ENCODE assay signal across 1 cellular context in genomic region chr16:5097470-5098220, GRCh38.
TF ChIP-seq lines count a peak whose summit lies in the region.
"Not testable (repeated sequence)": the region's sequence is repeated elsewhere in the genome, so short reads cannot be mapped to it uniquely, and the experiment has no call there.

EEF2KMT (minus strand) TSS chr16:5097795; CDS start chr16:5097739, 56 bp downstream.

TF ChIP-seq in HepG2, 621 proteins besides CTCF, POLR2A, EP300 and RAD21 (continued from another document and continues in another):
- TF ChIP-seq AHDC1 (CRISPR knock-in tag; IDR thresholded peaks at IDR 0.05; ENCODE audit: borderline replicate concordance), result peak; percentile 50; the same call in 1 of the 2 replicates
- not testable (repeated sequence) for TF ChIP-seq LCORL, SOX6 (IDR thresholded peaks at IDR 0.05)
- TF ChIP-seq LCORL (CRISPR knock-in tag; IDR thresholded peaks at IDR 0.05), result 0 out of 2 replicates have a peak, but pooled peaks have one; percentile 25
- TF ChIP-seq, protein P1, sequence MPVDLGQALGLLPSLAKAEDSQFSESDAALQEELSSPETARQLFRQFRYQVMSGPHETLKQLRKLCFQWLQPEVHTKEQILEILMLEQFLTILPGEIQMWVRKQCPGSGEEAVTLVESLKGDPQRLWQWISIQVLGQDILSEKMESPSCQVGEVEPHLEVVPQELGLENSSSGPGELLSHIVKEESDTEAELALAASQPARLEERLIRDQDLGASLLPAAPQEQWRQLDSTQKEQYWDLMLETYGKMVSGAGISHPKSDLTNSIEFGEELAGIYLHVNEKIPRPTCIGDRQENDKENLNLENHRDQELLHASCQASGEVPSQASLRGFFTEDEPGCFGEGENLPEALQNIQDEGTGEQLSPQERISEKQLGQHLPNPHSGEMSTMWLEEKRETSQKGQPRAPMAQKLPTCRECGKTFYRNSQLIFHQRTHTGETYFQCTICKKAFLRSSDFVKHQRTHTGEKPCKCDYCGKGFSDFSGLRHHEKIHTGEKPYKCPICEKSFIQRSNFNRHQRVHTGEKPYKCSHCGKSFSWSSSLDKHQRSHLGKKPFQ (CRISPR knock-in tag; IDR thresholded peaks at IDR 0.05; ENCODE audit: insufficient replicate concordance), result peak; percentile 83
- peak; percentile 59; the same call in 1 of the 2 replicates for TF ChIP-seq ZNF280D (CRISPR knock-in tag; IDR thresholded peaks at IDR 0.05)
- TF ChIP-seq ZFY (CRISPR knock-in tag; IDR thresholded peaks at IDR 0.05), result peak; percentile 89
- TF ChIP-seq BORCS8-MEF2B (CRISPR knock-in tag; IDR thresholded peaks at IDR 0.05), result peak; percentile 82
- TF ChIP-seq CEBPG (CRISPR knock-in tag; IDR thresholded peaks at IDR 0.05), result 0 out of 2 replicates have a peak, but pooled peaks have one; percentile 10
- TF ChIP-seq ARNT2 (CRISPR knock-in tag; IDR thresholded peaks at IDR 0.05; ENCODE audit: low read depth), result peak; percentile 97
- TF ChIP-seq, protein P2, sequence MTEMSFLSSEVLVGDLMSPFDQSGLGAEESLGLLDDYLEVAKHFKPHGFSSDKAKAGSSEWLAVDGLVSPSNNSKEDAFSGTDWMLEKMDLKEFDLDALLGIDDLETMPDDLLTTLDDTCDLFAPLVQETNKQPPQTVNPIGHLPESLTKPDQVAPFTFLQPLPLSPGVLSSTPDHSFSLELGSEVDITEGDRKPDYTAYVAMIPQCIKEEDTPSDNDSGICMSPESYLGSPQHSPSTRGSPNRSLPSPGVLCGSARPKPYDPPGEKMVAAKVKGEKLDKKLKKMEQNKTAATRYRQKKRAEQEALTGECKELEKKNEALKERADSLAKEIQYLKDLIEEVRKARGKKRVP (CRISPR knock-in tag; IDR thresholded peaks at IDR 0.05), result peak in 1 of 2 experiments; percentile 74; a peak in 2 of 4 replicates
- TF ChIP-seq, protein P3, sequence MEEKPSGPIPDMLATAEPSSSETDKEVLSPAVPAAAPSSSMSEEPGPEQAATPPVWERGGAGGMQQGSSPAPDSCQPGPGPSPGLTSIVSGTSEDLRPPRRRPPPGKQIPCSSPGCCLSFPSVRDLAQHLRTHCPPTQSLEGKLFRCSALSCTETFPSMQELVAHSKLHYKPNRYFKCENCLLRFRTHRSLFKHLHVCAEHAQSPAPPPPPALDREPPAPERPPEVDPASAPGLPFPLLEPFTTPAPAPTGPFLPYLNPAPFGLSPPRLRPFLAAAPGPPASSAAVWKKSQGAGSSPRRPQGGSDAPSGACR (CRISPR knock-in tag; IDR thresholded peaks at IDR 0.05), result 0 out of 2 replicates have a peak, but pooled peaks have one; percentile 11
- peak; percentile 93 for TF ChIP-seq YEATS4 (CRISPR knock-in tag; IDR thresholded peaks at IDR 0.05; ENCODE audit: borderline replicate concordance)
- 0 out of 2 replicates have a peak, but pooled peaks have one; percentile 82 for TF ChIP-seq ZNF260 (CRISPR knock-in tag; IDR thresholded peaks at IDR 0.05; ENCODE audit: borderline replicate concordance, low read depth)
- peak; percentile 61; the same call in 1 of the 2 replicates for TF ChIP-seq MEIS2 (CRISPR knock-in tag; IDR thresholded peaks at IDR 0.05)
- TF ChIP-seq, protein P4, sequence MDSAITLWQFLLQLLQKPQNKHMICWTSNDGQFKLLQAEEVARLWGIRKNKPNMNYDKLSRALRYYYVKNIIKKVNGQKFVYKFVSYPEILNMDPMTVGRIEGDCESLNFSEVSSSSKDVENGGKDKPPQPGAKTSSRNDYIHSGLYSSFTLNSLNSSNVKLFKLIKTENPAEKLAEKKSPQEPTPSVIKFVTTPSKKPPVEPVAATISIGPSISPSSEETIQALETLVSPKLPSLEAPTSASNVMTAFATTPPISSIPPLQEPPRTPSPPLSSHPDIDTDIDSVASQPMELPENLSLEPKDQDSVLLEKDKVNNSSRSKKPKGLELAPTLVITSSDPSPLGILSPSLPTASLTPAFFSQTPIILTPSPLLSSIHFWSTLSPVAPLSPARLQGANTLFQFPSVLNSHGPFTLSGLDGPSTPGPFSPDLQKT (CRISPR knock-in tag; IDR thresholded peaks at IDR 0.05; ENCODE audit: borderline replicate concordance), result peak; percentile 69; the same call in 1 of the 2 replicates
- peak; percentile 77 for TF ChIP-seq ZNF160 (CRISPR knock-in tag; IDR thresholded peaks at IDR 0.05)
- TF ChIP-seq TSC22D2 (CRISPR knock-in tag; IDR thresholded peaks at IDR 0.05; ENCODE audit: borderline replicate concordance), result 0 out of 2 replicates have a peak, but pooled peaks have one; percentile 12
- TF ChIP-seq ERF (CRISPR knock-in tag; IDR thresholded peaks at IDR 0.05), result peak; percentile 48; the same call in 1 of the 2 replicates
- TF ChIP-seq YY1 (IDR thresholded peaks at IDR 0.05; ENCODE audit: insufficient read depth, insufficient replicate concordance, low read depth, low read length), result peak; percentile 90
- TF ChIP-seq ZNF12 (CRISPR knock-in tag; IDR thresholded peaks at IDR 0.05), result 0 out of 2 replicates have a peak, but pooled peaks have one; percentile 20
- peak; percentile 83 for TF ChIP-seq ZNF142 (CRISPR knock-in tag; IDR thresholded peaks at IDR 0.05)
- TF ChIP-seq RFXAP (CRISPR knock-in tag; IDR thresholded peaks at IDR 0.05; ENCODE audit: borderline replicate concordance), result 0 out of 2 replicates have a peak, but pooled peaks have one; percentile 15
- TF ChIP-seq ZNF782 (CRISPR knock-in tag; IDR thresholded peaks at IDR 0.05; ENCODE audit: borderline replicate concordance), result peak; percentile 67; the same call in 1 of the 2 replicates
- TF ChIP-seq ZNF747 (CRISPR knock-in tag; IDR thresholded peaks at IDR 0.05; ENCODE audit: borderline replicate concordance), result peak; percentile 59; the same call in 1 of the 2 replicates
- TF ChIP-seq KLF6 (CRISPR knock-in tag; IDR thresholded peaks at IDR 0.05), result 0 out of 2 replicates have a peak, but pooled peaks have one; percentile 28
- TF ChIP-seq HNRNPK (IDR thresholded peaks at IDR 0.05; ENCODE audit: low read depth, low read length, poor library complexity, severe bottlenecking), result peak; percentile 42
- TF ChIP-seq WIZ (CRISPR knock-in tag; IDR thresholded peaks at IDR 0.05), result peak; percentile 31; the same call in 1 of the 2 replicates
- 0 out of 2 replicates have a peak, but pooled peaks have one; percentile 61 for TF ChIP-seq ZNF484 (CRISPR knock-in tag; IDR thresholded peaks at IDR 0.05; ENCODE audit: borderline replicate concordance, low read depth)
- peak; percentile 65; the same call in 1 of the 2 replicates for TF ChIP-seq ZNF790 (CRISPR knock-in tag; IDR thresholded peaks at IDR 0.05; ENCODE audit: borderline replicate concordance)
- TF ChIP-seq ZSCAN20 (CRISPR knock-in tag; IDR thresholded peaks at IDR 0.05; ENCODE audit: borderline replicate concordance), result peak; percentile 67; the same call in 1 of the 2 replicates
- peak; percentile 36 for TF ChIP-seq SOX6 (CRISPR knock-in tag; IDR thresholded peaks at IDR 0.05)
- peak; percentile 77; the same call in 1 of the 2 replicates for TF ChIP-seq ZNF598 (CRISPR knock-in tag; IDR thresholded peaks at IDR 0.05; ENCODE audit: borderline replicate concordance)
